Comparison of ENCODE assay signal across 25 cellular contexts in genomic region chr6:106397441-106397840, GRCh38. TPM values are rescaled to one million over a fixed set of nuclear protein-coding genes. Genes with fewer than 3 reads are reported as not detected.
DNase-seq lines count a peak whose midpoint lies in the region; ATAC-seq, FAIRE-seq and TF ChIP-seq lines count a peak whose summit lies in the region.
"Had no signal": no experiment of that assay in that cellular context is flagged by ENCODE, and none has a peak within 500 bp of the region (broad histone marks: within the 10 kb centered on the region; RNA-seq: fewer than 3 reads in every experiment).

No MANE protein-coding gene starts in this region.

- intact Hi-C loops in PC-3 (cut with micrococcal nuclease) = no loop called here

- H3K79me2 ChIP-seq in Loucy (ENCODE audit: insufficient read depth, low read length) = no peaks in the 10 kb centered on the region
- no peaks in the 10 kb centered on the region for H3K79me2 ChIP-seq in PC-3 (ENCODE audit: low read length)

- TF ChIP-seq EP300 in suprapubic skin (IDR thresholded peaks at IDR 0.05) = no peak

- BruUV-seq in PC-3 (replicated peaks; lab: Mats Ljungman, UMichigan) = no TSS peak

- 90 to 98% (median 90%) methylated on average over 2 of the region's 2 CpGs for WGBS in small intestine, 3 donors
- WGBS in suprapubic skin = 91% methylated on average over 2 of the region's 2 CpGs

- H3K27ac ChIP-seq in small intestine (ENCODE audit: low read depth in 1 of 2, low read length in 1 of 2) = no peak overlapping the region
- no peak overlapping the region for H3K27ac ChIP-seq in PC-3 (ENCODE audit: low read length)
- H3K27ac ChIP-seq in suprapubic skin = no peak overlapping the region
- H3K27ac ChIP-seq: BLaER1 treated with 17β-estradiol and CSF1 and Interleukin-3, amounts not matched to agents 10 nM and 100 nM; PC-9; SJSA1 had no signal

- CTCF ChIA-PET in PC-3 (lab: Charles Lee) = no interaction called here

- no peak overlapping the region for H3K4me2 ChIP-seq in Loucy (ENCODE audit: low read depth, low read length, poor library complexity, severe bottlenecking)
- no peak overlapping the region for H3K4me2 ChIP-seq in PC-3 (ENCODE audit: low read length)
- H3K4me2 ChIP-seq: BLaER1 treated with 17β-estradiol and CSF1 and Interleukin-3, amounts not matched to agents 10 nM and 100 nM; PC-9 had no signal

- H3K9ac ChIP-seq in Loucy (ENCODE audit: low read depth, low read length, poor library complexity, severe bottlenecking) (no peak overlapping the region), PC-3 (ENCODE audit: low read length) (no peak overlapping the region)
- H3K9ac ChIP-seq: BLaER1 treated with 17β-estradiol and CSF1 and Interleukin-3, amounts not matched to agents 10 nM and 100 nM had no signal

- DNase-seq in epithelial cell of proximal tubule (ENCODE audit: low read depth) (peak; percentile 45), kidney glomerular epithelial cell (lab: John Stamatoyannopoulos, UW) (peak; percentile 60), small intestine (peak; percentile 20), PC-3 (no peak), SK-N-DZ (ENCODE audit: low spot score) (no peak), ureter (ENCODE audit: low spot score) (no peak), suprapubic skin (ENCODE audit: low spot score in 2 of 2) (no peak)
- DNase-seq: CD4-positive, alpha-beta T cell; DND-41; NCI-H1092 treated with DMSO at 0.1 percent for 48 hours; NCI-H1436; NCI-H187; NCI-H2081 treated with DMSO at 0.1 percent for 48 hours; NCI-H2171 treated with DMSO at 0.1 percent for 48 hours; NCI-H345; NCI-H510A treated with DMSO at 0.1 percent for 48 hours; PC-9; Right ventricle myocardium superior; RPMI8226 had no signal

- H3K4me3 ChIP-seq in Loucy (ENCODE audit: low read length, poor library complexity, severe bottlenecking) = no peak overlapping the region
- no peak overlapping the region for H3K4me3 ChIP-seq in epithelial cell of proximal tubule (ENCODE audit: low read depth, low read length)
- H3K4me3 ChIP-seq in small intestine (ENCODE audit: low read depth in 1 of 2, low read length in 2 of 2) = no peak overlapping the region
- no peak overlapping the region for H3K4me3 ChIP-seq in PC-3 (ENCODE audit: low read length)
- H3K4me3 ChIP-seq in suprapubic skin = no peak overlapping the region
- H3K4me3 ChIP-seq: BLaER1 treated with 17β-estradiol and CSF1 and Interleukin-3, amounts not matched to agents 10 nM and 100 nM; PC-9; SJSA1 had no signal

- TF ChIP-seq POLR2A in suprapubic skin (IDR thresholded peaks at IDR 0.05) = no peak

- H4K20me1 ChIP-seq in Loucy (ENCODE audit: insufficient read depth, low read length, poor library complexity, severe bottlenecking) (no peaks in the 10 kb centered on the region), PC-3 (ENCODE audit: low read length) (no peaks in the 10 kb centered on the region)
- H4K20me1 ChIP-seq: BLaER1 treated with 17β-estradiol and CSF1 and Interleukin-3, amounts not matched to agents 10 nM and 100 nM had no signal

- ATAC-seq in PC-3 = no peak

- H3F3A ChIP-seq in Loucy (ENCODE audit: low read depth) = no peaks in the 10 kb centered on the region
- no peaks in the 10 kb centered on the region for H3F3A ChIP-seq in PC-3 (ENCODE audit: low read length, unreplicated experiment)

- H3K9me3 ChIP-seq in Loucy (ENCODE audit: insufficient read depth, low read depth, low read length) (no peaks in the 10 kb centered on the region), small intestine (ENCODE audit: control insufficient read depth, low read depth) (no peaks in the 10 kb centered on the region), PC-3 (ENCODE audit: low read length) (no peaks in the 10 kb centered on the region), suprapubic skin (no peaks in the 10 kb centered on the region)
- H3K9me3 ChIP-seq: SJSA1 had no signal

- H3K36me3 ChIP-seq in Loucy (ENCODE audit: insufficient read depth, low read length) (no peaks in the 10 kb centered on the region), small intestine (ENCODE audit: control insufficient read depth in 2 of 2, insufficient read depth in 2 of 2, low read length in 2 of 2) (no peaks in the 10 kb centered on the region), PC-3 (ENCODE audit: low read depth, low read length) (no peaks in the 10 kb centered on the region), suprapubic skin (no peaks in the 10 kb centered on the region)
- H3K36me3 ChIP-seq: BLaER1 treated with 17β-estradiol and CSF1 and Interleukin-3, amounts not matched to agents 10 nM and 100 nM; SJSA1 had no signal

- H2AFZ ChIP-seq in Loucy (ENCODE audit: low read length) (peak overlapping the region; percentile 49; the same call in 1 of the 2 replicates), PC-3 (ENCODE audit: low read length) (no peak overlapping the region)
- H2AFZ ChIP-seq: PC-9 had no signal

- FAIRE-seq in small intestine (lab: Jason Lieb, UNC) = no peak
- FAIRE-seq: A204.1, GM19239, H54 had no signal

- POLR2A ChIA-PET in PC-3 (lab: Charles Lee; ENCODE audit: unreplicated experiment) = no interaction called here

- H3K9me2 ChIP-seq in Loucy (replicated peaks; ENCODE audit: low read depth, low read length) (no peaks in the 10 kb centered on the region), PC-3 (replicated peaks; ENCODE audit: low read length) (no peaks in the 10 kb centered on the region)

- no peaks in the 10 kb centered on the region for H3K27me3 ChIP-seq in Loucy (ENCODE audit: insufficient read depth, low read length, poor library complexity, severe bottlenecking)
- no peaks in the 10 kb centered on the region for H3K27me3 ChIP-seq in small intestine (ENCODE audit: control insufficient read depth in 2 of 2, insufficient read depth in 2 of 2, low read length in 2 of 2)
- no peaks in the 10 kb centered on the region for H3K27me3 ChIP-seq in PC-3 (ENCODE audit: low read length)
- no peaks in the 10 kb centered on the region for H3K27me3 ChIP-seq in suprapubic skin
- H3K27me3 ChIP-seq: BLaER1 treated with 17β-estradiol and CSF1 and Interleukin-3, amounts not matched to agents 10 nM and 100 nM; SJSA1 had no signal

- TF ChIP-seq CTCF in Loucy (conservative IDR thresholded peaks at IDR 0.05; ENCODE audit: low read length) (no peak), epithelial cell of proximal tubule (conservative IDR thresholded peaks at IDR 0.05; ENCODE audit: low read depth, low read length) (no peak), PC-3 (conservative IDR thresholded peaks at IDR 0.05; ENCODE audit: low read depth, low read length) (no peak), suprapubic skin (IDR thresholded peaks at IDR 0.05) (no peak)

- H3K4me1 ChIP-seq in Loucy (ENCODE audit: insufficient read depth, low read length, poor library complexity, severe bottlenecking) (no peaks in the 10 kb centered on the region), small intestine (ENCODE audit: control insufficient read depth in 2 of 2, insufficient read depth in 1 of 2, low read depth in 1 of 2, low read length in 1 of 2) (no peaks in the 10 kb centered on the region), PC-3 (ENCODE audit: insufficient read depth, low read length) (peaks cover 4% of the 10 kb centered on the region; the same call in 1 of the 2 replicates), suprapubic skin (no peaks in the 10 kb centered on the region)
- H3K4me1 ChIP-seq: BLaER1 treated with 17β-estradiol and CSF1 and Interleukin-3, amounts not matched to agents 10 nM and 100 nM; SJSA1 had no signal

RNA-seq across cellular contexts. Expression of gene CRYBG1, which starts 36.9 kb away (rescaled TPM):
- total RNA-seq in epithelial cell of proximal tubule (6.5 and 10.3 TPM in 2 replicates), PC-3 (2014; rRNA removed) (19.9 and 22.2 TPM in 2 replicates), ureter (107 TPM), suprapubic skin (100 to 1,000 TPM in 2 of 4 donors, 10 to 100 TPM in 2; 91.8 to 124 (median 99.7) TPM)
- polyA plus RNA-seq in small intestine = 10 to 100 TPM; 13.2 to 30.0 (median 17.2) TPM
- not detected in 2 replicates for polyA plus RNA-seq in SK-N-DZ (2014; cell fraction: cytosol; rRNA removed)
- polyA plus RNA-seq in SK-N-DZ (2014; cell fraction: nucleus; rRNA removed) = not detected in 2 replicates

Comparison
In these comparisons a context has a peak if more than half of its experiments do, and no peak if none do; other contexts are left out.
1. DNase-seq: peak in epithelial cell of proximal tubule (single experiment), kidney glomerular epithelial cell (single experiment) and small intestine (single experiment); none in PC-3 (single experiment), SK-N-DZ (single experiment), ureter (single experiment) and suprapubic skin (0 of 2).